ENCODE assay signal across 8 cellular contexts in the genomic region with DNA sequence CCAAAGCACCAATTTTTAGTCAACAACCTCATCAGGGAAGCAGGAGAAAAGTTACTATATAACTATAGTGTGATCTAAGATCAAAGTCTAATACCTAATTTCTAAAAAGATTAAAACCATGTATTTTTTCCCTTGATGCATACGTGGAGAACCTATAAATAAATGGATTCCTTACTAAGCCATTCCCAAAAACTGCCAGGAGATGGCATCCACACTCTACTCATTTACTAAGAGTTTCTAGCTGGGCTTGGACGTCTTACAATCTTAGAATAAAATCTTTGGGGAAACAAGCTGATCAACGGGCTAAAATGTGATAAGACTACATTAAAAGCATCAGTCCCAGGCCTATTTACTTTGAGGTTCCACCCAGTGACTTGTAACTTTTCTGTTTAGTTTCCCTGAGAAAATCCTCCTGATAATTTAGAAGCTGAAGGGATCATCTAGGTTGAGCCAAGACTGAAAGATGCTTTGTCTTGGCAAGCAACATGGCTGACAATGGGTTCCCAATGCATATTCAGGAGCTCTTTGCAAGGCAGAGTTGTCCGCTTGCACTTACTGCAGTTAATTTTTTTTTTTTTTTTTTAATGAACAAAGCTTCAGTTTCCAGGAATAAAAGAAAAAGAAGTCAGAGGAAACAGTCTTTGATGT.
DNase-seq lines count a peak whose midpoint lies in the region; ATAC-seq and TF ChIP-seq lines count a peak whose summit lies in the region.

No MANE protein-coding gene starts in this region.

- no peak overlapping the region for H3K4me3 Mint-ChIP-seq in activated CD4-positive, alpha-beta memory T cell treated with anti-CD3 and anti-CD28 coated beads for 36 hours

- no peaks in the 10 kb centered on the region for H3K36me3 ChIP-seq in vagina

- no peak overlapping the region for H3K4me3 ChIP-seq in vagina

- POLR2A ChIA-PET in activated CD4-positive, alpha-beta memory T cell treated with anti-CD3 and anti-CD28 coated beads for 36 hours (lab: Charles Lee): interaction anchor here (0.6 to 1.0 kb wide), 2 partner anchors 14 to 292 kb away, joined by 3 to 4 read pairs; no protein-coding TSS in a partner anchor

- CTCF ChIA-PET in activated CD4-positive, alpha-beta memory T cell treated with anti-CD3 and anti-CD28 coated beads for 36 hours (lab: Charles Lee): interaction anchor here (0.8 to 8.3 kb wide), 17 partner anchors 9 to 802 kb away, joined by 3 to 203 read pairs (median 4); a partner anchor contains a TSS

- intact Hi-C loops in vagina (cut with DNase I): loop anchor here (10.0 kb wide), 1 partner anchor 762 kb away; no protein-coding TSS in a partner anchor
- intact Hi-C loops in activated CD4-positive, alpha-beta memory T cell treated with anti-CD3 and anti-CD28 coated beads for 36 hours (cut with micrococcal nuclease): no loop called here

- no peaks in the 10 kb centered on the region for H3K27me3 ChIP-seq in vagina

- H3K4me1 ChIP-seq in vagina: peaks cover 2% of the 10 kb centered on the region

- peak; percentile 30 for DNase-seq in activated CD4-positive, alpha-beta T cell treated with anti-CD3 and anti-CD28 coated beads for 48 hours
- DNase-seq in activated CD4-positive, alpha-beta T cell treated with anti-CD3 and anti-CD28 coated beads, Interleukin-2, amount 50 U/mL, for 4 hours: no peak
- DNase-seq in NCI-H2081 treated with DMSO at 0.1 percent for 48 hours (lab: John Stamatoyannopoulos, UW) (peak; percentile 31), amniotic stem cell (lab: John Stamatoyannopoulos, UW) (peak; percentile 37), kidney tubule cell (ENCODE audit: low spot score) (peak; percentile 62), vagina (ENCODE audit: extremely low spot score in 2 of 2) (no peak)
- DNase-seq in activated CD4-positive, alpha-beta memory T cell treated with anti-CD3 and anti-CD28 coated beads for 36 hours: no peak

- H3K9me3 Mint-ChIP-seq in activated CD4-positive, alpha-beta memory T cell treated with anti-CD3 and anti-CD28 coated beads for 36 hours: no peaks in the 10 kb centered on the region

- H3K4me1 Mint-ChIP-seq in activated CD4-positive, alpha-beta memory T cell treated with anti-CD3 and anti-CD28 coated beads for 36 hours (ENCODE audit: low read depth): peaks cover 15% of the 10 kb centered on the region

- ATAC-seq in GM21529 (IDR thresholded peaks at IDR 0.05; ENCODE audit: unreplicated experiment): no peak

- H3K27me3 Mint-ChIP-seq in activated CD4-positive, alpha-beta memory T cell treated with anti-CD3 and anti-CD28 coated beads for 36 hours: no peaks in the 10 kb centered on the region

- H3K27ac Mint-ChIP-seq in activated CD4-positive, alpha-beta memory T cell treated with anti-CD3 and anti-CD28 coated beads for 36 hours: no peak overlapping the region

- no peaks in the 10 kb centered on the region for H3K9me3 ChIP-seq in vagina

- peak; percentile 35 to 50 (median 36) for TF ChIP-seq CTCF in vagina (IDR thresholded peaks at IDR 0.05)

- no peak overlapping the region for H3K27ac ChIP-seq in vagina

- no peak for TF ChIP-seq POLR2A in vagina (IDR thresholded peaks at IDR 0.05)

- H3K36me3 Mint-ChIP-seq in activated CD4-positive, alpha-beta memory T cell treated with anti-CD3 and anti-CD28 coated beads for 36 hours: no peaks in the 10 kb centered on the region

Comparison
In these comparisons a context has a peak if more than half of its experiments do, and no peak if none do; other contexts are left out.
1. DNase-seq: peak in activated CD4-positive, alpha-beta T cell treated with anti-CD3 and anti-CD28 coated beads for 48 hours (single experiment), NCI-H2081 treated with DMSO at 0.1 percent for 48 hours (single experiment), amniotic stem cell (single experiment) and kidney tubule cell (single experiment); none in activated CD4-positive, alpha-beta T cell treated with anti-CD3 and anti-CD28 coated beads, Interleukin-2, amount 50 U/mL, for 4 hours (0 of 2), vagina (0 of 2) and activated CD4-positive, alpha-beta memory T cell treated with anti-CD3 and anti-CD28 coated beads for 36 hours (single experiment).